ENCODE assay signal across 14 cellular contexts in the genomic region with DNA sequence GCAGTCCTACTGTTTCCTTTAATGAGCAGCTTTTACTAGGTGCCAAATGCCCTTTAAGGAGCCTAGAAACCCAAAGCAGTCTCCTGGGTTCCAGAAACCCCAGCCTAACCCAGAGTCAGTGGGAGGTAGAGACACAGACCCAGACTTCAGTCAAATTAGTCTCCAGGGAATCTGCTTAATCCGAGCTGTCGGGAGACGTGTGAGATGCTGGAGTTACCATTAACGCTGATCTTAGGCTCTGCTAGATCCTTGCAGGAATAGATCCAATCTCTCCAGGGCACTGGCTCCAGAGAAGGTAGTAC.
"Had no signal": no experiment of that assay in that cellular context is flagged by ENCODE, and none has a peak within 500 bp of the region (broad histone marks: within the 10 kb centered on the region; RNA-seq: fewer than 3 reads in every experiment).

No MANE protein-coding gene starts in this region.

- H3K4me3 Mint-ChIP-seq: dendritic cell treated with granulocyte-macrophage colony-stimulating factor and Interleukin-4, amounts not matched to agents 40 ng/mL and 50 ng/mL, for 4 days; memory B cell; neural crest cell; type B pancreatic cell had no signal

- H3K27ac ChIP-seq: adrenal gland had no signal

- H3K27me3 ChIP-seq: adrenal gland had no signal

- H3K4me1 ChIP-seq: adrenal gland had no signal

- H3K27ac Mint-ChIP-seq: activated T-helper 2 cell treated with anti-CD3 and anti-CD28 coated beads, Interferon-gamma antibody, Interleukin-2, Interleukin-4, amounts not matched to agents 10 μg/mL and 5 μg/mL and 100 μg/mL, durations not matched to agents 14 hours and 24 hours and 36 hours; dendritic cell treated with granulocyte-macrophage colony-stimulating factor and Interleukin-4, amounts not matched to agents 40 ng/mL and 50 ng/mL, for 4 days; memory B cell; type B pancreatic cell had no signal

- H3K4me1 Mint-ChIP-seq: memory B cell had no signal

- ATAC-seq: left lobe of liver, SK-N-SH treated with all-trans-retinoic acid at 6 μM for 48 hours had no signal

- H3K4me3 ChIP-seq: adrenal gland had no signal

- H3K9me3 Mint-ChIP-seq: activated T-helper 2 cell treated with anti-CD3 and anti-CD28 coated beads, Interferon-gamma antibody, Interleukin-2, Interleukin-4, amounts not matched to agents 10 μg/mL and 5 μg/mL and 100 μg/mL, durations not matched to agents 14 hours and 24 hours and 36 hours; dendritic cell treated with granulocyte-macrophage colony-stimulating factor and Interleukin-4, amounts not matched to agents 40 ng/mL and 50 ng/mL, for 4 days; memory B cell; neural crest cell had no signal

- H3K9me3 ChIP-seq: adrenal gland had no signal

- H3K36me3 ChIP-seq: adrenal gland had no signal

- DNase-seq: activated CD4-positive, alpha-beta T cell treated with anti-CD3 and anti-CD28 coated beads, Interleukin-2, amount 50 U/mL, for 1 hour; activated CD4-positive, CD25-positive, alpha-beta regulatory T cell; activated naive CD4-positive, alpha-beta T cell treated with anti-CD3 and anti-CD28 coated beads, Interleukin-2, amount 50 U/mL, for 16 hours; adrenal gland; glutamatergic neuron; stimulated activated CD4-positive, alpha-beta T cell treated with anti-CD3 and anti-CD28 coated beads, Interleukin-1b, Interleukin-23, amount 100 ng/mL, for 48 hours; stimulated activated naive CD4-positive, alpha-beta T cell had no signal

- H3K36me3 Mint-ChIP-seq: memory B cell, type B pancreatic cell had no signal

- H3K27me3 Mint-ChIP-seq: dendritic cell treated with granulocyte-macrophage colony-stimulating factor and Interleukin-4, amounts not matched to agents 40 ng/mL and 50 ng/mL, for 4 days had no signal
